8 cellular contexts compared by ENCODE assay signal in the genomic region with DNA sequence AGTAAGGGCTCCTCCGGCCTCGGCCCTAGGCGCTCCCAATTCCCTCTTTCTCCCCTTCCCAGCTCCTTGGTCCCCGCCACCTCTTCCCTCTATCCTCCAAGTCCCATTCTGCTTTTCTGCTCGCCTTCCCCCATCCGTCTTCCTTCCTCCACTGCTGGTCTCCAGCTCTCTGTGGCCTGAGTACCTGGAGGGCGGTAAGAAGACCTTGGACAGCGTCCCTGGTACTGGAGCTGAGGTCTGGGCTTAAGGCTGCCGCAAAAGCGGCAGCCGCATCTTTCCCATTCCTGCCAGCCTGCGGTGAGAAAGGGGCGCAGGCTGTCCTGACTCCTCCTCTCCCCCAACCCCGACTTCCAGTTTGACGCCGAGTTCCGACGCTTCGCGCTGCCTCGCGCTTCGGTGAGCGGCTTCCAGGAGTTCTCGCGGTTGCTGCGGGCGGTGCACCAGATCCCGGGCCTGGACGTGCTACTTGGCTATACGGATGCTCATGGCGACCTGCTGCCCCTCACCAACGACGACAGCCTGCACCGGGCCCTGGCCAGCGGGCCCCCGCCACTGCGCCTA. TPM values are rescaled to one million over a fixed set of nuclear protein-coding genes. Genes with fewer than 3 reads are reported as not detected.
DNase-seq lines count a peak whose midpoint lies in the region; ATAC-seq and TF ChIP-seq lines count a peak whose summit lies in the region.

No MANE protein-coding gene starts in this region.

- TF ChIP-seq EP300 in upper lobe of left lung (IDR thresholded peaks at IDR 0.05), result no peak

- no peak overlapping the region for H3K18ac ChIP-seq in mesendoderm (ENCODE audit: low read length)

- no peak overlapping the region for H3K56ac ChIP-seq in mesendoderm (ENCODE audit: low read length)

- no peaks in the 10 kb centered on the region for H3K9me2 ChIP-seq in PC-3 (replicated peaks; ENCODE audit: low read length)

- peak overlapping the region; percentile 91 for H3K4me3 ChIP-seq in PC-3 (ENCODE audit: low read length)
- H3K4me3 ChIP-seq in colonic mucosa, result peak overlapping the region; percentile 90
- no peak overlapping the region for H3K4me3 ChIP-seq in mesendoderm (ENCODE audit: low read length)
- peak overlapping the region; percentile 30 to 88 (median 82) for H3K4me3 ChIP-seq in upper lobe of left lung

- H3K79me1 ChIP-seq in mesendoderm (ENCODE audit: low read length), result peaks cover 4% of the 10 kb centered on the region

- DNase-seq in activated T-cell treated with anti-CD3 and anti-CD28 coated beads for 48 hours (ENCODE audit: low read depth) (peak; percentile 25), PC-3 (peak; percentile 45), colonic mucosa (no peak), mesendoderm (peak; percentile 91), upper lobe of left lung (peak in 1 of 2 donors; percentile 87), medulla oblongata (ENCODE audit: extremely low spot score) (no peak)
- no peak for DNase-seq in activated T-cell treated with anti-CD3 and anti-CD28 coated beads, Interleukin-2, amount 50 U/mL, for 1 hour

- POLR2A ChIA-PET in PC-3 (lab: Charles Lee; ENCODE audit: unreplicated experiment), result no interaction called here

- no peak overlapping the region for H2BK15ac ChIP-seq in mesendoderm (replicated peaks; ENCODE audit: low read depth)

- H4K8ac ChIP-seq in mesendoderm (ENCODE audit: low read depth, low read length), result no peak overlapping the region

- no CpG with 5 or more reads among the region's 38 CpGs for WGBS in mesendoderm (ENCODE audit: extremely low coverage, insufficient coverage, low lambda C conversion rate)
- WGBS in upper lobe of left lung, 2 donors, result 2 to 3% methylated on average over 21 to 26 of the region's 38 CpGs

- H3K4me1 ChIP-seq in PC-3 (ENCODE audit: insufficient read depth, low read length) (peaks cover 6% of the 10 kb centered on the region; the same call in 1 of the 2 replicates), colonic mucosa (peaks cover 12% of the 10 kb centered on the region), mesendoderm (ENCODE audit: control insufficient read depth, low read depth, low read length) (peaks cover 2% of the 10 kb centered on the region), upper lobe of left lung (peaks cover 25 to 36% (median 26%) of the 10 kb centered on the region in 4 donors)

- H2AK5ac ChIP-seq in mesendoderm (ENCODE audit: low read length), result no peak overlapping the region

- TF ChIP-seq CTCF in PC-3 (conservative IDR thresholded peaks at IDR 0.05; ENCODE audit: low read depth, low read length), result no peak
- no peak for TF ChIP-seq CTCF in colonic mucosa (IDR thresholded peaks at IDR 0.05)
- no peak for TF ChIP-seq CTCF in upper lobe of left lung (IDR thresholded peaks at IDR 0.05)

- H3K27me3 ChIP-seq in PC-3 (ENCODE audit: low read length) (no peaks in the 10 kb centered on the region), colonic mucosa (no peaks in the 10 kb centered on the region), mesendoderm (ENCODE audit: insufficient read depth, low read length, poor library complexity) (no peaks in the 10 kb centered on the region), upper lobe of left lung (no peaks in the 10 kb centered on the region)

- H2BK5ac ChIP-seq in mesendoderm (ENCODE audit: low read length), result no peak overlapping the region

- H3K27ac ChIP-seq in PC-3 (ENCODE audit: low read length) (no peak overlapping the region), colonic mucosa (peak overlapping the region; percentile 55), mesendoderm (ENCODE audit: low read depth, low read length) (no peak overlapping the region), upper lobe of left lung (peak overlapping the region; percentile 86 to 92 (median 90))

- peak overlapping the region; percentile 76 for H2AFZ ChIP-seq in PC-3 (ENCODE audit: low read length)

- intact Hi-C loops in PC-3 (cut with micrococcal nuclease) (loop anchor here (2.0 kb wide), 1 partner anchor 98 kb away; the partner anchor contains the start of gene CTCF), colonic mucosa (cut with DNase I) (loop anchor here (10.0 kb wide), 1 partner anchor 136 kb away; the partner anchor contains the start of gene RIPOR1)

- peak overlapping the region; percentile 34; the same call in 1 of the 2 replicates for H3K9ac ChIP-seq in PC-3 (ENCODE audit: low read length)
- H3K9ac ChIP-seq in colonic mucosa (ENCODE audit: low read depth in 2 of 2, low read length in 2 of 2), result peak overlapping the region; percentile 73 to 82
- peak overlapping the region; percentile 9 for H3K9ac ChIP-seq in mesendoderm (ENCODE audit: low read length)

- H4K20me1 ChIP-seq in PC-3 (ENCODE audit: low read length), result no peaks in the 10 kb centered on the region

- CTCF ChIA-PET in PC-3 (lab: Charles Lee), result interaction anchor here (1.5 kb wide), 1 partner anchor 99 kb away, joined by 4 read pairs; the partner anchor contains the start of gene CTCF

- H2BK120ac ChIP-seq in mesendoderm (ENCODE audit: low read depth, low read length), result no peak overlapping the region

- no peak for TF ChIP-seq POLR2A in upper lobe of left lung (IDR thresholded peaks at IDR 0.05)

- H3K4ac ChIP-seq in mesendoderm (ENCODE audit: low read depth, low read length), result no peak overlapping the region

- H4K5ac ChIP-seq in mesendoderm (ENCODE audit: low read length), result no peak overlapping the region

- ATAC-seq in PC-3 (peak; percentile 19), upper lobe of left lung (ENCODE audit: low FRiP score in 2 of 2) (no peak), GM18502 (IDR thresholded peaks at IDR 0.05; ENCODE audit: poor library complexity, unreplicated experiment) (no peak)

- peaks cover 3% of the 10 kb centered on the region for H3F3A ChIP-seq in PC-3 (ENCODE audit: low read length, unreplicated experiment)

- H3K4me2 ChIP-seq in PC-3 (ENCODE audit: low read length) (peak overlapping the region; percentile 100), mesendoderm (ENCODE audit: low read length) (peak overlapping the region; percentile 61)

- H3K36me3 ChIP-seq in PC-3 (ENCODE audit: low read depth, low read length) (no peaks in the 10 kb centered on the region), colonic mucosa (no peaks in the 10 kb centered on the region), mesendoderm (ENCODE audit: control insufficient read depth, insufficient read depth, low read length) (no peaks in the 10 kb centered on the region), upper lobe of left lung (peaks cover 0 to 33% (median 23%) of the 10 kb centered on the region in 4 donors)

- H3K9me3 ChIP-seq in PC-3 (ENCODE audit: low read length), result no peaks in the 10 kb centered on the region
- no peaks in the 10 kb centered on the region for H3K9me3 ChIP-seq in colonic mucosa
- no peaks in the 10 kb centered on the region for H3K9me3 ChIP-seq in upper lobe of left lung

- H3K23ac ChIP-seq in mesendoderm (ENCODE audit: low read length), result no peak overlapping the region

- BruUV-seq in PC-3 (replicated peaks; lab: Mats Ljungman, UMichigan), result no TSS peak

- H3K79me2 ChIP-seq in PC-3 (ENCODE audit: low read length) (peaks cover 11% of the 10 kb centered on the region), mesendoderm (ENCODE audit: control insufficient read depth, insufficient read depth, low read length) (peaks cover 2% of the 10 kb centered on the region)

RNA-seq across cellular contexts. Expression of gene PARD6A, which starts 0.4 kb away (rescaled TPM):
- total RNA-seq in PC-3 (2014; rRNA removed) (15.1 and 16.4 TPM in 2 replicates), colonic mucosa (10 to 100 TPM in 1 of 2 donors, 1 to 10 TPM in 1; 4.6 to 10.3 TPM), upper lobe of left lung (1 to 10 TPM; 2.1 to 9.3 (median 6.6) TPM)
- polyA plus RNA-seq in mesendoderm (2013, experiment 1 of 2), result 3.1 TPM
- 3.3 TPM for polyA plus RNA-seq in mesendoderm (2013, experiment 2 of 2)

RNA-seq across cellular contexts. Expression of gene ACD, which starts 1.1 kb away (rescaled TPM):
- total RNA-seq in PC-3 (2014; rRNA removed), result 26.3 and 31.7 TPM in 2 replicates
- total RNA-seq in colonic mucosa, result 10 to 100 TPM; 11.8 to 27.5 TPM
- polyA plus RNA-seq in mesendoderm (2013, experiment 1 of 2), result 30.8 TPM
- 33.8 TPM for polyA plus RNA-seq in mesendoderm (2013, experiment 2 of 2)
- 10 to 100 TPM; 15.8 to 25.1 (median 18.8) TPM for total RNA-seq in upper lobe of left lung

RNA-seq across cellular contexts. Expression of gene ENKD1, which starts 5.4 kb away (rescaled TPM):
- total RNA-seq in PC-3 (2014; rRNA removed), result 12.0 and 19.4 TPM in 2 replicates
- 10 to 100 TPM in 1 of 2 donors, 1 to 10 TPM in 1; 9.1 to 13.0 TPM for total RNA-seq in colonic mucosa
- polyA plus RNA-seq in mesendoderm (2013, experiment 1 of 2), result 4.8 TPM
- 5.1 TPM for polyA plus RNA-seq in mesendoderm (2013, experiment 2 of 2)
- total RNA-seq in upper lobe of left lung, result 10 to 100 TPM; 18.2 to 50.3 (median 28.5) TPM

RNA-seq across cellular contexts. Expression of gene C16orf86, which starts 5.4 kb away (rescaled TPM):
- total RNA-seq in PC-3 (2014; rRNA removed) (not detected in 2 replicates), colonic mucosa (1 to 10 TPM; 1.1 to 1.4 TPM), upper lobe of left lung (10 to 100 TPM in 1 of 6 donors, 1 to 10 TPM in 5; 1.2 to 22.0 (median 5.2) TPM)
- polyA plus RNA-seq in mesendoderm (2013, experiment 1 of 2), result 0.49 TPM
- polyA plus RNA-seq in mesendoderm (2013, experiment 2 of 2), result 0.29 TPM

RNA-seq across cellular contexts. Expression of gene CARMIL2, which starts 16.2 kb away (rescaled TPM):
- total RNA-seq in PC-3 (2014; rRNA removed) (0.33 and 0.40 TPM in 2 replicates), colonic mucosa (1 to 10 TPM; 1.9 to 2.5 TPM), upper lobe of left lung (10 to 100 TPM in 1 of 6 donors, 1 to 10 TPM in 5; 1.8 to 55.5 (median 4.0) TPM)
- 13.9 TPM for polyA plus RNA-seq in mesendoderm (2013, experiment 1 of 2)
- polyA plus RNA-seq in mesendoderm (2013, experiment 2 of 2), result 13.9 TPM

Comparison
In these comparisons a context has a peak if more than half of its experiments do, and no peak if none do; other contexts are left out.
1. DNase-seq: peak in activated T-cell treated with anti-CD3 and anti-CD28 coated beads for 48 hours (single experiment), PC-3 (single experiment) and mesendoderm (single experiment); none in activated T-cell treated with anti-CD3 and anti-CD28 coated beads, Interleukin-2, amount 50 U/mL, for 1 hour (single experiment), colonic mucosa (single experiment) and medulla oblongata (single experiment).
2. H3K27ac ChIP-seq: peak in colonic mucosa (single experiment) and upper lobe of left lung (4 of 4); none in PC-3 (single experiment) and mesendoderm (single experiment).
3. H3K9ac ChIP-seq: peak in every context shown above with its lines; median percentile 78 in colonic mucosa; 34 in PC-3; 9 in mesendoderm.